11 cellular contexts compared by ENCODE assay signal in genomic region chr6:26128013-26128771, GRCh38. TPM values are rescaled to one million over a fixed set of nuclear protein-coding genes. Genes with fewer than 3 reads are reported as not detected.
DNase-seq lines count a peak whose midpoint lies in the region; ATAC-seq and TF ChIP-seq lines count a peak whose summit lies in the region.
"Had no signal": no experiment of that assay in that cellular context is flagged by ENCODE, and none has a peak within 500 bp of the region (broad histone marks: within the 10 kb centered on the region; RNA-seq: fewer than 3 reads in every experiment).

No MANE protein-coding gene starts in this region.

- no peak for TF ChIP-seq CTCF in fibroblast of villous mesenchyme (IDR thresholded peaks at IDR 0.05; ENCODE audit: insufficient read depth, low read depth, low read length)

- intact Hi-C loops in activated naive CD4-positive, alpha-beta T cell treated with anti-CD3 and anti-CD28 coated beads for 36 hours (cut with micrococcal nuclease): loop anchor here (10.0 kb wide), 1 partner anchor 1193 kb away; the partner anchor contains the start of gene RIPOR2
- intact Hi-C loops in activated CD4-positive, alpha-beta memory T cell treated with anti-CD3 and anti-CD28 coated beads for 36 hours (cut with micrococcal nuclease): loop anchor here (10.0 kb wide), 1 partner anchor 1707 kb away; a partner anchor contains a TSS

- peaks cover 56% of the 10 kb centered on the region for H3K4me1 Mint-ChIP-seq in activated naive CD4-positive, alpha-beta T cell treated with anti-CD3 and anti-CD28 coated beads for 36 hours (ENCODE audit: low read depth)
- peaks cover 46% of the 10 kb centered on the region for H3K4me1 Mint-ChIP-seq in activated CD4-positive, alpha-beta memory T cell treated with anti-CD3 and anti-CD28 coated beads for 36 hours (ENCODE audit: low read depth)
- H3K4me1 Mint-ChIP-seq in stimulated activated naive B cell treated with anti-CD40 and anti-IgM and Interleukin-4, amounts not matched to agents 10 μg/mL and 1 μg/mL and 100 μg/mL, for 72 hours: peaks cover 27 to 67% of the 10 kb centered on the region in 2 donors

- CTCF ChIA-PET in activated naive CD4-positive, alpha-beta T cell treated with anti-CD3 and anti-CD28 coated beads for 36 hours (lab: Charles Lee): interaction anchor here (0.7 to 1.2 kb wide), 4 partner anchors 8 to 66 kb away, joined by 3 to 5 read pairs (median 4); no protein-coding TSS in a partner anchor
- CTCF ChIA-PET in activated CD4-positive, alpha-beta memory T cell treated with anti-CD3 and anti-CD28 coated beads for 36 hours (lab: Charles Lee): interaction anchor here (0.9 to 2.0 kb wide), 3 partner anchors 14 to 27 kb away, joined by 3 to 11 read pairs (median 9); a partner anchor contains a TSS

- peaks cover 25% of the 10 kb centered on the region for H3K36me3 Mint-ChIP-seq in activated naive CD4-positive, alpha-beta T cell treated with anti-CD3 and anti-CD28 coated beads for 36 hours (ENCODE audit: low read depth)
- peaks cover 26% of the 10 kb centered on the region for H3K36me3 Mint-ChIP-seq in activated CD4-positive, alpha-beta memory T cell treated with anti-CD3 and anti-CD28 coated beads for 36 hours
- peaks cover 64 to 72% of the 10 kb centered on the region in 2 donors for H3K36me3 Mint-ChIP-seq in stimulated activated naive B cell treated with anti-CD40 and anti-IgM and Interleukin-4, amounts not matched to agents 10 μg/mL and 1 μg/mL and 100 μg/mL, for 72 hours

- peak overlapping the region; percentile 27 for H3K4me3 ChIP-seq in fibroblast of villous mesenchyme (ENCODE audit: low read depth, low read length)
- H3K4me3 ChIP-seq: mucosa of descending colon had no signal

- H3K27ac Mint-ChIP-seq in activated naive CD4-positive, alpha-beta T cell treated with anti-CD3 and anti-CD28 coated beads for 36 hours: peak overlapping the region; percentile 99
- H3K27ac Mint-ChIP-seq in activated CD4-positive, alpha-beta memory T cell treated with anti-CD3 and anti-CD28 coated beads for 36 hours: peak overlapping the region; percentile 100
- H3K27ac Mint-ChIP-seq in stimulated activated naive B cell treated with anti-CD40 and anti-IgM and Interleukin-4, amounts not matched to agents 10 μg/mL and 1 μg/mL and 100 μg/mL, for 72 hours: peak overlapping the region; percentile 20

- H3K27me3 Mint-ChIP-seq in activated naive CD4-positive, alpha-beta T cell treated with anti-CD3 and anti-CD28 coated beads for 36 hours (ENCODE audit: low read depth): peaks cover 6% of the 10 kb centered on the region
- H3K27me3 Mint-ChIP-seq in activated CD4-positive, alpha-beta memory T cell treated with anti-CD3 and anti-CD28 coated beads for 36 hours: peaks cover 8% of the 10 kb centered on the region
- peaks cover 5 to 11% of the 10 kb centered on the region in 2 donors for H3K27me3 Mint-ChIP-seq in stimulated activated naive B cell treated with anti-CD40 and anti-IgM and Interleukin-4, amounts not matched to agents 10 μg/mL and 1 μg/mL and 100 μg/mL, for 72 hours

- no peak for DNase-seq in activated naive CD4-positive, alpha-beta T cell treated with anti-CD3 and anti-CD28 coated beads for 36 hours
- DNase-seq in activated naive CD4-positive, alpha-beta T cell treated with anti-CD3 and anti-CD28 coated beads, Interleukin-2, amount 50 U/mL, for 16 hours: no peak
- DNase-seq in activated CD4-positive, alpha-beta memory T cell treated with anti-CD3 and anti-CD28 coated beads for 36 hours: no peak
- DNase-seq in fibroblast of villous mesenchyme (ENCODE audit: low read depth) (no peak), MV-4-11 (lab: John Stamatoyannopoulos, UW) (no peak), HuH-7.5 (ENCODE audit: low spot score) (no peak)
- no peak for DNase-seq in stimulated activated naive B cell treated with anti-CD40 and anti-IgM and Interleukin-4, amounts not matched to agents 10 μg/mL and 1 μg/mL and 100 μg/mL, for 72 hours
- DNase-seq: activated CD8-positive, alpha-beta memory T cell treated with anti-CD3 and anti-CD28 coated beads, Interleukin-2, amount 50 U/mL, for 4 hours; head of caudate nucleus; mucosa of descending colon had no signal

- ATAC-seq in stimulated activated naive B cell treated with anti-CD40 and anti-IgM and Interleukin-4, amounts not matched to agents 10 μg/mL and 1 μg/mL and 100 μg/mL, for 72 hours (replicated peaks): no peak
- ATAC-seq in HG02642 (IDR thresholded peaks at IDR 0.05; ENCODE audit: poor library complexity, unreplicated experiment): no peak
- ATAC-seq: mucosa of descending colon had no signal

- peak overlapping the region; percentile 97 for H3K4me3 Mint-ChIP-seq in activated naive CD4-positive, alpha-beta T cell treated with anti-CD3 and anti-CD28 coated beads for 36 hours
- peak overlapping the region; percentile 95 for H3K4me3 Mint-ChIP-seq in activated CD4-positive, alpha-beta memory T cell treated with anti-CD3 and anti-CD28 coated beads for 36 hours
- H3K4me3 Mint-ChIP-seq in stimulated activated naive B cell treated with anti-CD40 and anti-IgM and Interleukin-4, amounts not matched to agents 10 μg/mL and 1 μg/mL and 100 μg/mL, for 72 hours: peak overlapping the region; percentile 95 to 98

- H3K9me3 Mint-ChIP-seq in activated naive CD4-positive, alpha-beta T cell treated with anti-CD3 and anti-CD28 coated beads for 36 hours: no peaks in the 10 kb centered on the region
- peaks cover 4% of the 10 kb centered on the region for H3K9me3 Mint-ChIP-seq in activated CD4-positive, alpha-beta memory T cell treated with anti-CD3 and anti-CD28 coated beads for 36 hours
- no peaks in the 10 kb centered on the region for H3K9me3 Mint-ChIP-seq in stimulated activated naive B cell treated with anti-CD40 and anti-IgM and Interleukin-4, amounts not matched to agents 10 μg/mL and 1 μg/mL and 100 μg/mL, for 72 hours

- POLR2A ChIA-PET in activated CD4-positive, alpha-beta memory T cell treated with anti-CD3 and anti-CD28 coated beads for 36 hours (lab: Charles Lee): interaction anchor here (0.7 to 6.4 kb wide), 7 partner anchors 16 to 106 kb away, joined by 3 to 863 read pairs (median 5); a partner anchor contains a TSS

RNA-seq across cellular contexts. Expression of gene HFE, which starts 41.0 kb away (rescaled TPM):
- 1 to 10 TPM in 1 of 2 experiments, under 1 TPM in 1; 0.57 to 1.4 TPM for total RNA-seq in activated naive CD4-positive, alpha-beta T cell treated with anti-CD3 and anti-CD28 coated beads for 36 hours
- 1 to 10 TPM; 1.0 to 1.4 TPM for total RNA-seq in activated CD4-positive, alpha-beta memory T cell treated with anti-CD3 and anti-CD28 coated beads for 36 hours
- total RNA-seq in fibroblast of villous mesenchyme: 7.4 and 15.5 TPM in 2 replicates

Comparison
In these comparisons a context has a peak if more than half of its experiments do, and no peak if none do; other contexts are left out.
1. H3K27ac Mint-ChIP-seq: peak in every context shown above with its lines; median percentile 100 in activated CD4-positive, alpha-beta memory T cell treated with anti-CD3 and anti-CD28 coated beads for 36 hours; 99 in activated naive CD4-positive, alpha-beta T cell treated with anti-CD3 and anti-CD28 coated beads for 36 hours; 20 in stimulated activated naive B cell treated with anti-CD40 and anti-IgM and Interleukin-4, amounts not matched to agents 10 μg/mL and 1 μg/mL and 100 μg/mL, for 72 hours.